In the genomic region with DNA sequence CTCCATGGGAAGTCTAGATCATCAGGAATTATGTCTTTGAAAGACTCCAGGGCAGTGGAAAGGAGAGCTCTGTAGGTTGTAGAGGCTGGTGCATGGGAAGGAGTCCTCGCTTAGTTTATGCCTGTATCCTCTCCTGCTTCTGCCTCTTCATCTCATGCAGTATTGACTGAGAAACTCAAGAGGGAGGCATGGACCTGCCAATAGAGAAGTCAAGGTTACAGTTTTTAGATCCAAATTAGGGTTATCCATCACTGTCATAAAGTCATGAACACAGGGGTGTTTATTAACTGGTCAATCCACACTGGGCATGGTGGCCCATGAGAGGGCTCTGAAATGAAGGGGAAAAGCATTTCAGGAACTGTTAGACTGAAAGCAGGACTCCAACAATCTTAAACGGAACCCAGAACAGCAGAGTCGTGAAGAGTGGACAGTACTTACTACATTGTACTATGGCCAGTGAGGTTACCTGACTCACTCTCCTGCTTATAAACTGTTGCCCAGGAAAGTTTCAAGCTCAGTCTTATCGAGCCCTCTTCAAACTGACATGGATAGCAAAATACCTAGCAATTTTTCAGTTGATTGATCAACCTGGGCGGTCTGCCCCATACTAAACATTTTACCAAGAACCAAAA, we compare ENCODE assay signal across 9 cellular contexts.
DNase-seq lines count a peak whose midpoint lies in the region; ATAC-seq and TF ChIP-seq lines count a peak whose summit lies in the region.
"Had no signal": no experiment of that assay in that cellular context is flagged by ENCODE, and none has a peak within 500 bp of the region (broad histone marks: within the 10 kb centered on the region; RNA-seq: fewer than 3 reads in every experiment).

No MANE protein-coding gene starts in this region.

- peak; percentile 12 for DNase-seq in left kidney (ENCODE audit: low read depth, low spot score)
- no peak for DNase-seq in SIG-M5 treated with dmso at 0.1 percent for 504 hours (lab: John Stamatoyannopoulos, UW; ENCODE audit: unreplicated experiment)
- no peak for DNase-seq in posterior cingulate gyrus
- DNase-seq: amniotic stem cell had no signal

- H4K20me1 ChIP-seq in Loucy (ENCODE audit: insufficient read depth, low read length, poor library complexity, severe bottlenecking), result no peaks in the 10 kb centered on the region

- intact Hi-C loops in posterior cingulate gyrus (cut with DNase I), result no loop called here

- peaks cover 4% of the 10 kb centered on the region; the same call in 1 of the 2 replicates for H3F3A ChIP-seq in Loucy (ENCODE audit: low read depth)

- H3K36me3 ChIP-seq in Loucy (ENCODE audit: insufficient read depth, low read length), result no peaks in the 10 kb centered on the region
- H3K36me3 ChIP-seq: SJSA1 had no signal

- ATAC-seq in GM18502 (IDR thresholded peaks at IDR 0.05; ENCODE audit: poor library complexity, unreplicated experiment) (peak; percentile 68), GM21576 (IDR thresholded peaks at IDR 0.05; ENCODE audit: unreplicated experiment) (peak; percentile 58), GM21526 (IDR thresholded peaks at IDR 0.05; ENCODE audit: low FRiP score, unreplicated experiment) (no peak)

- H3K9me2 ChIP-seq in Loucy (replicated peaks; ENCODE audit: low read depth, low read length), result no peaks in the 10 kb centered on the region

- H3K9me3 ChIP-seq in Loucy (ENCODE audit: insufficient read depth, low read depth, low read length), result peaks cover 15% of the 10 kb centered on the region; the same call in 1 of the 2 replicates
- H3K9me3 ChIP-seq: SJSA1 had no signal

- H3K9ac ChIP-seq in Loucy (ENCODE audit: low read depth, low read length, poor library complexity, severe bottlenecking), result peak overlapping the region; percentile 14

- TF ChIP-seq CTCF in Loucy (conservative IDR thresholded peaks at IDR 0.05; ENCODE audit: low read length), result peak; percentile 66

- H3K27me3 ChIP-seq in Loucy (ENCODE audit: insufficient read depth, low read length, poor library complexity, severe bottlenecking), result no peaks in the 10 kb centered on the region
- H3K27me3 ChIP-seq: SJSA1 had no signal

- no peaks in the 10 kb centered on the region for H3K79me2 ChIP-seq in Loucy (ENCODE audit: insufficient read depth, low read length)

- peak overlapping the region; percentile 39 for H3K4me3 ChIP-seq in Loucy (ENCODE audit: low read length, poor library complexity, severe bottlenecking)
- H3K4me3 ChIP-seq: SJSA1 had no signal

- peak overlapping the region; percentile 59 for H3K4me2 ChIP-seq in Loucy (ENCODE audit: low read depth, low read length, poor library complexity, severe bottlenecking)

- peak overlapping the region; percentile 57; the same call in 1 of the 2 replicates for H2AFZ ChIP-seq in Loucy (ENCODE audit: low read length)

- peaks cover 31% of the 10 kb centered on the region for H3K4me1 ChIP-seq in Loucy (ENCODE audit: insufficient read depth, low read length, poor library complexity, severe bottlenecking)
- H3K4me1 ChIP-seq: SJSA1 had no signal
